ENCODE assay signal across 1 cellular context in genomic region chr11:43833657-43834073, GRCh38.
A peak's percentile ranks its signal among the peaks of the same experiment; 100 is the strongest.
TF ChIP-seq lines count a peak whose summit lies in the region.

No MANE protein-coding gene starts in this region.

TF ChIP-seq in HEK293, 187 proteins besides CTCF, POLR2A, EP300 and RAD21 (continued from another document):
- no peak for TF ChIP-seq ZNF362 (tag by site-specific recombination; IDR thresholded peaks at IDR 0.05)
- TF ChIP-seq MYNN (tag by site-specific recombination; IDR thresholded peaks at IDR 0.05; ENCODE audit: borderline replicate concordance): no peak
- TF ChIP-seq TCF7L2 (IDR thresholded peaks at IDR 0.05; ENCODE audit: borderline replicate concordance, low read depth, low read length): peak; percentile 22; the same call in 1 of the 2 replicates
TF ChIP-seq in HEK293: peak in this region for 2.
